In the genomic region with DNA sequence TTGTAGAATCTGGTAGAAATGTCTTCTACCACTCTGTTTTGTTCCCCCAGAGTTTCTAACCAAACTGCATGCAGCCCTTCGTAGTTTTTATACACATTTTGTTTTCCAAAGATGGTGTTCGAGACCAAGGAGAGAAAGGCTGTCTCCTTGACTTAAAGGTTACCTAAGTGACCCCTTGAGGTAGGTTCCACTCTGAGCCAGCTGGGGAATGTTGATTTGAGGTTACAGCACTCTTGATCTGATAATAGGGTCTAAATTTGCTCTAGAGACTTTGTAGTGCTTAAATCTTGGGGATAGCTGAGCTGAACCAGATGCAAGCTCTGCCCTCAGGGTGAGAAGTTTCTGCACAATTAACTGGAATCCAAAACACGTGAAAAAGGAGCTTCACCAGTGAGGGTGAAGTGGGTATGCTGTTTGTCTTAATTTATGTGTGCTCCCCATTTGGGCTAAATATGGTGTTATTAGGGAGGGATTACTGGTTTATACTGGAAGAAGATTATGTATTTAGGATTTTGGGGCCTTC, we compare ENCODE assay signal across 12 cellular contexts. TPM values are rescaled to one million over a fixed set of nuclear protein-coding genes. Genes with fewer than 3 reads are reported as not detected.
DNase-seq lines count a peak whose midpoint lies in the region; ATAC-seq and TF ChIP-seq lines count a peak whose summit lies in the region.
"Had no signal": no experiment of that assay in that cellular context is flagged by ENCODE, and none has a peak within 500 bp of the region (broad histone marks: within the 10 kb centered on the region; RNA-seq: fewer than 3 reads in every experiment).

No MANE protein-coding gene starts in this region.

- H3K9me3 Mint-ChIP-seq in effector memory CD8-positive, alpha-beta T cell = no peaks in the 10 kb centered on the region
- no peaks in the 10 kb centered on the region for H3K9me3 Mint-ChIP-seq in osteocyte (ENCODE audit: unreplicated experiment)

- peaks cover 36% of the 10 kb centered on the region; the same call in 1 of the 2 replicates for H3F3A ChIP-seq in PC-9 (ENCODE audit: insufficient read depth, low read depth)

- peak overlapping the region; percentile 26; the same call in 1 of the 2 replicates for H3K4me3 ChIP-seq in PC-9
- H3K4me3 ChIP-seq: SJSA1 had no signal

- no peaks in the 10 kb centered on the region for H3K27me3 Mint-ChIP-seq in effector memory CD8-positive, alpha-beta T cell
- no peaks in the 10 kb centered on the region for H3K27me3 Mint-ChIP-seq in osteocyte (ENCODE audit: unreplicated experiment)

- H3K79me2 ChIP-seq in PC-9 (ENCODE audit: low read depth) = peaks cover 80% of the 10 kb centered on the region

- peak overlapping the region; percentile 66 to 93 for H3K27ac Mint-ChIP-seq in effector memory CD8-positive, alpha-beta T cell
- H3K27ac Mint-ChIP-seq in osteocyte (ENCODE audit: unreplicated experiment) = peak overlapping the region; percentile 12

- intact Hi-C loops in PC-9 (cut with micrococcal nuclease; ENCODE audit: unreplicated experiment) = no loop called here

- ATAC-seq in effector memory CD8-positive, alpha-beta T cell (replicated peaks) = no peak
- ATAC-seq in HG03571 (IDR thresholded peaks at IDR 0.05; ENCODE audit: unreplicated experiment) (no peak), HG03439 (IDR thresholded peaks at IDR 0.05; ENCODE audit: unreplicated experiment) (no peak)

- H3K4me1 Mint-ChIP-seq in effector memory CD8-positive, alpha-beta T cell (ENCODE audit: low read depth in 2 of 2) = peaks cover 55 to 68% of the 10 kb centered on the region in 2 donors
- H3K4me1 Mint-ChIP-seq in osteocyte (ENCODE audit: unreplicated experiment) = peaks cover 44% of the 10 kb centered on the region

- TF ChIP-seq CTCF in PC-9 (conservative IDR thresholded peaks at IDR 0.05) (no peak), osteocyte (IDR thresholded peaks at IDR 0.05) (no peak)

- CTCF ChIA-PET in PC-9 (lab: Charles Lee) = no interaction called here

- H3K36me3 Mint-ChIP-seq in effector memory CD8-positive, alpha-beta T cell (ENCODE audit: insufficient read depth) = peaks cover 44% of the 10 kb centered on the region
- H3K36me3 Mint-ChIP-seq in osteocyte (ENCODE audit: unreplicated experiment) = peaks cover 7% of the 10 kb centered on the region

- H3K9me2 ChIP-seq in PC-9 (ENCODE audit: insufficient read depth) = no peaks in the 10 kb centered on the region

- no TSS peak for BruUV-seq in PC-9 (replicated peaks; lab: Mats Ljungman, UMichigan)

- POLR2A ChIA-PET in PC-9 (lab: Charles Lee; ENCODE audit: unreplicated experiment) = no interaction called here

- H2AFZ ChIP-seq in PC-9 = no peak overlapping the region

- H3K4me2 ChIP-seq in PC-9 = peak overlapping the region; percentile 95

- H3K27ac ChIP-seq in PC-9 = no peak overlapping the region
- H3K27ac ChIP-seq: SJSA1 had no signal

- H3K36me3 ChIP-seq in PC-9 (ENCODE audit: low read depth) = peaks cover 18% of the 10 kb centered on the region

- DNase-seq in ELF-1 (ENCODE audit: low read depth, low spot score) (peak; percentile 66), PC-9 (no peak), osteocyte (ENCODE audit: extremely low spot score, unreplicated experiment) (no peak), middle frontal gyrus (ENCODE audit: extremely low spot score, low spot score) (no peak)
- DNase-seq in effector memory CD8-positive, alpha-beta T cell = no peak
- DNase-seq: activated CD8-positive, alpha-beta memory T cell treated with anti-CD3 and anti-CD28 coated beads for 24 hours; NCI-H1048; NCI-H510A; stimulated activated CD4-positive, alpha-beta T cell treated with anti-CD3 and anti-CD28 coated beads, Interleukin-15, amount 100 ng/mL, for 24 hours had no signal

- H3K27me3 ChIP-seq in PC-9 (ENCODE audit: insufficient read depth, low read depth) = no peaks in the 10 kb centered on the region
- H3K27me3 ChIP-seq: SJSA1 had no signal

- no peaks in the 10 kb centered on the region for H3K9me3 ChIP-seq in PC-9 (ENCODE audit: insufficient read depth, low read depth)
- H3K9me3 ChIP-seq: SJSA1 had no signal

- H3K4me3 Mint-ChIP-seq in effector memory CD8-positive, alpha-beta T cell = peak overlapping the region; percentile 26 to 63
- no peak overlapping the region for H3K4me3 Mint-ChIP-seq in osteocyte (ENCODE audit: unreplicated experiment)

- H3K4me1 ChIP-seq in PC-9 (replicated peaks; ENCODE audit: insufficient read depth) = peaks cover 20% of the 10 kb centered on the region

- H4K20me1 ChIP-seq in PC-9 (ENCODE audit: insufficient read depth) = peaks cover 69% of the 10 kb centered on the region

RNA-seq across cellular contexts. Expression of a gene that starts 3.1 kb away (rescaled TPM):
- total RNA-seq in PC-9 (2021) (685 and 690 TPM in 2 replicates), osteocyte (385 TPM in 2 replicates)

RNA-seq across cellular contexts. Expression of a gene that starts 37.2 kb away (rescaled TPM):
- total RNA-seq in PC-9 (2021) (5.6 and 6.5 TPM in 2 replicates), osteocyte (37.4 and 37.7 TPM in 2 replicates)
